1 cellular context compared by ENCODE assay signal in genomic region chr6:111825439-111825838, GRCh38.
TF ChIP-seq lines count a peak whose summit lies in the region.

No MANE protein-coding gene starts in this region.

TF ChIP-seq in WTC11, 78 proteins besides CTCF, POLR2A, EP300 and RAD21 (continued from another document):
- TF ChIP-seq FOXP4 (CRISPR knock-in tag; IDR thresholded peaks at IDR 0.05) (no peak), ZNF416 (CRISPR knock-in tag; IDR thresholded peaks at IDR 0.05) (no peak), JAZF1 (CRISPR knock-in tag; IDR thresholded peaks at IDR 0.05) (no peak), SOX15 (CRISPR knock-in tag; IDR thresholded peaks at IDR 0.05) (no peak)
TF ChIP-seq in WTC11: peak in this region for 0.
